ENCODE assay signal across 8 cellular contexts in the genomic region with DNA sequence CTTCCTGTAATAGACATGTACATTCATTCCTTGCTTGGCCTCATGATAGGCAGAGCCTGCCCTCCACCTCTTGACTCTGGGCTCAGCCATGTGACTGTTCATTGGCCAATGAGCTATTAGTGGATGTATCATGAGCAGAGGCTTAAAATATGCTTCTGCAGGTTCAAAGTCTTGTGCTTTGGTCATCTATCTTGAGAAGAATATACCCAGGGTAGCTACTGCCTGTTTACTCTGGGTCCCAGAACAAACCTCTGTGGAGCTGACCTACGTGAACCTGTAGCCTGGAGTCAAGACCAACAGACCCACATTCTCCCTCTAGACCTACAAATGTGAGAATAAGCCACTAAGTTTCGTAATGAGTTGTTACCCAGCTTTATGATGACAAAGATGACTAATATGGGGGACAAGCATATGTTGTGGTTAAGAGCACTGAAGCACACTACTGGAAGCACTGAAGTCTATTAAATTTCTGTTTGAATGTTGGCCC.
DNase-seq lines count a peak whose midpoint lies in the region; ATAC-seq and TF ChIP-seq lines count a peak whose summit lies in the region.

No MANE protein-coding gene starts in this region.

- no peak overlapping the region for H3K27ac ChIP-seq in tibial artery
- H3K27ac ChIP-seq in OCI-LY7 (ENCODE audit: low read depth, low read length, poor library complexity, severe bottlenecking), result no peak overlapping the region

- H3K4me3 ChIP-seq in tibial artery, result no peak overlapping the region
- no peak overlapping the region for H3K4me3 ChIP-seq in OCI-LY7 (ENCODE audit: low read depth, low read length, poor library complexity, severe bottlenecking)

- peaks cover 39% of the 10 kb centered on the region for H3K27me3 Mint-ChIP-seq in activated T-cell treated with anti-CD3 and anti-CD28 coated beads, Interleukin-2, amount 50 U/mL, for 24 hours

- DNase-seq in activated T-cell treated with anti-CD3 and anti-CD28 coated beads, Interleukin-2, amount 50 U/mL, for 24 hours, result no peak
- DNase-seq in activated T-cell treated with anti-CD3 and anti-CD28 coated beads for 4 hours (no peak), SIG-M5 (lab: John Stamatoyannopoulos, UW) (peak; percentile 73), tibial artery (no peak), OCI-LY7 (ENCODE audit: low spot score) (no peak), left ventricle myocardium superior (no peak)
- peak; percentile 34 for DNase-seq in stimulated activated CD8-positive, alpha-beta memory T cell treated with anti-CD3 and anti-CD28 coated beads, Interleukin-4, amount 100 ng/mL, for 48 hours

- H3K4me3 Mint-ChIP-seq in activated T-cell treated with anti-CD3 and anti-CD28 coated beads, Interleukin-2, amount 50 U/mL, for 24 hours, result peak overlapping the region; percentile 28

- intact Hi-C loops in tibial artery (cut with DNase I; ENCODE audit: low total_unique reads) (no loop called here), OCI-LY7 (cut with micrococcal nuclease; ENCODE audit: unreplicated experiment) (no loop called here), left ventricle myocardium superior (cut with micrococcal nuclease) (no loop called here)

- H3K27ac Mint-ChIP-seq in activated T-cell treated with anti-CD3 and anti-CD28 coated beads, Interleukin-2, amount 50 U/mL, for 24 hours, result peak overlapping the region; percentile 89

- no peaks in the 10 kb centered on the region for H3K36me3 Mint-ChIP-seq in activated T-cell treated with anti-CD3 and anti-CD28 coated beads, Interleukin-2, amount 50 U/mL, for 24 hours (ENCODE audit: low read depth)

- TF ChIP-seq CTCF in tibial artery (IDR thresholded peaks at IDR 0.05), result no peak
- no peak for TF ChIP-seq CTCF in OCI-LY7 (conservative IDR thresholded peaks at IDR 0.05; ENCODE audit: low read length)

- H3K9me3 ChIP-seq in tibial artery (no peaks in the 10 kb centered on the region), OCI-LY7 (ENCODE audit: low read length) (no peaks in the 10 kb centered on the region)

- CTCF ChIA-PET in OCI-LY7 (lab: Charles Lee; ENCODE audit: unreplicated experiment), result no interaction called here

- no peaks in the 10 kb centered on the region for H3K27me3 ChIP-seq in tibial artery

- no peak overlapping the region for H3K4me2 ChIP-seq in OCI-LY7 (ENCODE audit: low read length)

- no peaks in the 10 kb centered on the region for H3K36me3 ChIP-seq in tibial artery
- no peaks in the 10 kb centered on the region for H3K36me3 ChIP-seq in OCI-LY7 (ENCODE audit: insufficient read depth, low read length)

- ATAC-seq in HG02970 (IDR thresholded peaks at IDR 0.05; ENCODE audit: low FRiP score, unreplicated experiment) (peak; percentile 95), left ventricle myocardium superior (no peak)

- no peak overlapping the region for H2AFZ ChIP-seq in OCI-LY7 (ENCODE audit: low read length)

- POLR2A ChIA-PET in OCI-LY7 (lab: Charles Lee), result interaction anchor here (0.6 to 1.0 kb wide), 3 partner anchors 9 to 594 kb away, joined by 4 to 5 read pairs (median 4); no protein-coding TSS in a partner anchor

- no peaks in the 10 kb centered on the region for H3K4me1 ChIP-seq in tibial artery
- no peaks in the 10 kb centered on the region for H3K4me1 ChIP-seq in OCI-LY7 (ENCODE audit: insufficient read depth, low read length, poor library complexity, severe bottlenecking)

- H4K20me1 ChIP-seq in OCI-LY7 (ENCODE audit: insufficient read depth, low read length), result no peaks in the 10 kb centered on the region

- peaks cover 41% of the 10 kb centered on the region for H3K4me1 Mint-ChIP-seq in activated T-cell treated with anti-CD3 and anti-CD28 coated beads, Interleukin-2, amount 50 U/mL, for 24 hours (ENCODE audit: low read depth)

- no TSS peak for BruUV-seq in OCI-LY7 (replicated peaks; lab: Mats Ljungman, UMichigan)

- no peaks in the 10 kb centered on the region for H3K9me3 Mint-ChIP-seq in activated T-cell treated with anti-CD3 and anti-CD28 coated beads, Interleukin-2, amount 50 U/mL, for 24 hours

- no peaks in the 10 kb centered on the region for H3K9me2 ChIP-seq in OCI-LY7 (ENCODE audit: insufficient read depth, low read length)

- no peaks in the 10 kb centered on the region for H3K79me2 ChIP-seq in OCI-LY7 (ENCODE audit: insufficient read depth, low read depth, low read length)

Comparison
In these comparisons a context has a peak if more than half of its experiments do, and no peak if none do; other contexts are left out.
1. DNase-seq: peak in SIG-M5 (single experiment) and stimulated activated CD8-positive, alpha-beta memory T cell treated with anti-CD3 and anti-CD28 coated beads, Interleukin-4, amount 100 ng/mL, for 48 hours (single experiment); none in activated T-cell treated with anti-CD3 and anti-CD28 coated beads, Interleukin-2, amount 50 U/mL, for 24 hours (single experiment), activated T-cell treated with anti-CD3 and anti-CD28 coated beads for 4 hours (single experiment), tibial artery (0 of 2), OCI-LY7 (single experiment) and left ventricle myocardium superior (single experiment).